ENCODE assay signal across 27 cellular contexts in genomic region chr7:101501351-101501750, GRCh38.
"Had no signal": no experiment of that assay in that cellular context is flagged by ENCODE, and none has a peak within 500 bp of the region (broad histone marks: within the 10 kb centered on the region; RNA-seq: fewer than 3 reads in every experiment).

No MANE protein-coding gene starts in this region.

- H3K9me3 Mint-ChIP-seq: memory B cell; natural killer cell treated with Interleukin-12 subunit alpha and Interleukin-12 subunit beta and Interleukin-15 and Interleukin-18, amount 100 ng/mL, for 72 hours; neural crest cell; stimulated activated naive CD8-positive, alpha-beta T cell treated with anti-CD3 and anti-CD28 coated beads, Interleukin-15, amount 100 ng/mL, for 72 hours had no signal

- H3K27ac ChIP-seq: dorsolateral prefrontal cortex, epithelial cell of prostate, gastrocnemius medialis, parathyroid adenoma, prostate gland, right atrium auricular region, thyroid gland, vagina had no signal

- H3K27me3 ChIP-seq: dorsolateral prefrontal cortex, right atrium auricular region, thyroid gland, vagina had no signal

- FAIRE-seq: kidney had no signal

- H3K4me2 ChIP-seq: smooth muscle cell had no signal

- DNase-seq: dorsolateral prefrontal cortex; effector CD4-positive, alpha-beta T cell; foreskin fibroblast; gastrocnemius medialis; head of caudate nucleus; kidney; stimulated activated CD4-positive, alpha-beta T cell treated with anti-CD3 and anti-CD28 coated beads, Interleukin-12 subunit alpha, Interleukin-12 subunit beta, amount 100 ng/mL, for 4 hours; stimulated activated CD4-positive, alpha-beta T cell treated with anti-CD3 and anti-CD28 coated beads, Interleukin-1b, Interleukin-23, amount 100 ng/mL, for 48 hours; stimulated activated CD4-positive, alpha-beta T cell treated with anti-CD3 and anti-CD28 coated beads, Interleukin-4, amount 100 ng/mL, for 1 hour; stimulated activated CD8-positive, alpha-beta memory T cell treated with anti-CD3 and anti-CD28 coated beads, Interleukin-4, amount 100 ng/mL, for 48 hours; stimulated activated naive CD4-positive, alpha-beta T cell; stimulated activated naive CD8-positive, alpha-beta T cell treated with anti-CD3 and anti-CD28 coated beads, Interleukin-15, amount 100 ng/mL, for 72 hours; thyroid gland; trophoblast cell had no signal

- H3K4me3 Mint-ChIP-seq: memory B cell; natural killer cell treated with Interleukin-12 subunit alpha and Interleukin-12 subunit beta and Interleukin-15 and Interleukin-18, amount 100 ng/mL, for 72 hours; neural crest cell; stimulated activated naive CD8-positive, alpha-beta T cell treated with anti-CD3 and anti-CD28 coated beads, Interleukin-15, amount 100 ng/mL, for 72 hours had no signal

- H3K27me3 Mint-ChIP-seq: memory B cell; natural killer cell treated with Interleukin-12 subunit alpha and Interleukin-12 subunit beta and Interleukin-15 and Interleukin-18, amount 100 ng/mL, for 72 hours; stimulated activated naive CD8-positive, alpha-beta T cell treated with anti-CD3 and anti-CD28 coated beads, Interleukin-15, amount 100 ng/mL, for 72 hours had no signal

- H3K9me3 ChIP-seq: gastrocnemius medialis, prostate gland, right atrium auricular region, thyroid gland, vagina had no signal

- H3K4me3 ChIP-seq: dorsolateral prefrontal cortex, gastrocnemius medialis, lung, prostate gland, right atrium auricular region, smooth muscle cell, thyroid gland, vagina had no signal

- H3K36me3 Mint-ChIP-seq: memory B cell; natural killer cell treated with Interleukin-12 subunit alpha and Interleukin-12 subunit beta and Interleukin-15 and Interleukin-18, amount 100 ng/mL, for 72 hours had no signal

- H3K4me1 ChIP-seq: gastrocnemius medialis, parathyroid adenoma, prostate gland, right atrium auricular region, thyroid gland, vagina had no signal

- H3K36me3 ChIP-seq: gastrocnemius medialis, prostate gland, right atrium auricular region, thyroid gland, vagina had no signal

- ATAC-seq: esophagus mucosa; gastrocnemius medialis; left lobe of liver; natural killer cell treated with Interleukin-12 subunit alpha and Interleukin-12 subunit beta and Interleukin-15 and Interleukin-18, amount 100 ng/mL, for 72 hours; sciatic nerve; stimulated activated naive CD8-positive, alpha-beta T cell treated with anti-CD3 and anti-CD28 coated beads, Interleukin-15, amount 100 ng/mL, for 72 hours had no signal

- H3K27ac Mint-ChIP-seq: memory B cell had no signal

- H3K4me1 Mint-ChIP-seq: neural crest cell had no signal
